In the genomic region with DNA sequence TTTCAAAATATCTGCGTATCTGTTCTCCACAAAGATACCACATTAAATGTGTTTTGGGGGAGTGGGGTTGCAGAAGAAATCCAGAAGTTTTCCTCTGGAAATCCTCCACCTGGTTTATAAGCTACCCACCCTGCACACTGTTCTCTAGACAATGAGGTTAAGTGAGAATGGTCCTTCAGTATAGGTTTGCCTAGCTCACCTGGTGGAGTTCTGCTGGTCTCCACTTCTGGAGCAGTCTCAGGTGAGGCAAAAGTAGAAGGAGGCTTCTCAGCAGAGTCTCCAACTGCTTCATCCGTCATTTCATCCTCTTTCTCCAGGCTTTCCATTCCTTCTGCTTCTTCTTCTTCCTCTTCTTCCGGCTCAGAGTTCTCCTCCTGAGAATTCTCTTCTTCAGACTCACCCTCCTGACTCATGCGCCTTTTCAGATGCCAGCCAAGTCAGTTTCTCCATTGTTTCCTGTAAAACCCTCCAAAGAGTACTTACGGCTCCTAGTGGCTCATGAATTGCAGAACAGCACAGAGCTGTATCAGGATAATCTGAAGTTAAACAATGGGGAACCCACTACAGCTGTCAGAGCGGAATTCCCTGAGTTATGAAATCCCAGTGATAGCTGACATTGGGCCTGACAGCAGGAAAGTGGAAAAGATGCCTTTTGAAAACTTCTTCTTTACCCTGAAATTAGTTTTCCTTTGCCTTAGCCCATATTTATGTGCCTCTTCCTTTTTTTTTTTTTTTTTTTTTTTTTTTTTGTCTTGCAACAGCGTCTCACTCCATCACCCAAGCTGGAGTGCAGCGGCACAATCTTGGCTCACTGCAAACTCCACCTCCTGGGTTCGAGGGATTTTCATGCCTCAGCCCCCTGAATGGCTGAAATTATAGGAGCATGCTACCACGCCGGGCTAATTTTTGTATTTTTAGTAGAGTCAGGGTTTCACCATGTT, we compare ENCODE assay signal across 1 cellular context.
TF ChIP-seq lines count a peak whose summit lies in the region.

No MANE protein-coding gene starts in this region.

TF ChIP-seq in GM12878, 131 proteins besides CTCF, POLR2A, EP300 and RAD21:
- TF ChIP-seq, protein P1, sequence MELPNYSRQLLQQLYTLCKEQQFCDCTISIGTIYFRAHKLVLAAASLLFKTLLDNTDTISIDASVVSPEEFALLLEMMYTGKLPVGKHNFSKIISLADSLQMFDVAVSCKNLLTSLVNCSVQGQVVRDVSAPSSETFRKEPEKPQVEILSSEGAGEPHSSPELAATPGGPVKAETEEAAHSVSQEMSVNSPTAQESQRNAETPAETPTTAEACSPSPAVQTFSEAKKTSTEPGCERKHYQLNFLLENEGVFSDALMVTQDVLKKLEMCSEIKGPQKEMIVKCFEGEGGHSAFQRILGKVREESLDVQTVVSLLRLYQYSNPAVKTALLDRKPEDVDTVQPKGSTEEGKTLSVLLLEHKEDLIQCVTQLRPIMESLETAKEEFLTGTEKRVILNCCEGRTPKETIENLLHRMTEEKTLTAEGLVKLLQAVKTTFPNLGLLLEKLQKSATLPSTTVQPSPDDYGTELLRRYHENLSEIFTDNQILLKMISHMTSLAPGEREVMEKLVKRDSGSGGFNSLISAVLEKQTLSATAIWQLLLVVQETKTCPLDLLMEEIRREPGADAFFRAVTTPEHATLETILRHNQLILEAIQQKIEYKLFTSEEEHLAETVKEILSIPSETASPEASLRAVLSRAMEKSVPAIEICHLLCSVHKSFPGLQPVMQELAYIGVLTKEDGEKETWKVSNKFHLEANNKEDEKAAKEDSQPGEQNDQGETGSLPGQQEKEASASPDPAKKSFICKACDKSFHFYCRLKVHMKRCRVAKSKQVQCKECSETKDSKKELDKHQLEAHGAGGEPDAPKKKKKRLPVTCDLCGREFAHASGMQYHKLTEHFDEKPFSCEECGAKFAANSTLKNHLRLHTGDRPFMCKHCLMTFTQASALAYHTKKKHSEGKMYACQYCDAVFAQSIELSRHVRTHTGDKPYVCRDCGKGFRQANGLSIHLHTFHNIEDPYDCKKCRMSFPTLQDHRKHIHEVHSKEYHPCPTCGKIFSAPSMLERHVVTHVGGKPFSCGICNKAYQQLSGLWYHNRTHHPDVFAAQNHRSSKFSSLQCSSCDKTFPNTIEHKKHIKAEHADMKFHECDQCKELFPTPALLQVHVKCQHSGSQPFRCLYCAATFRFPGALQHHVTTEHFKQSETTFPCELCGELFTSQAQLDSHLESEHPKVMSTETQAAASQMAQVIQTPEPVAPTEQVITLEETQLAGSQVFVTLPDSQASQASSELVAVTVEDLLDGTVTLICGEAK (IDR thresholded peaks at IDR 0.05; ENCODE audit: borderline replicate concordance) = no peak
- TF ChIP-seq ZBED1 (IDR thresholded peaks at IDR 0.05; ENCODE audit: borderline replicate concordance) (no peak), SRF (IDR thresholded peaks at IDR 0.05; ENCODE audit: low read depth in 2 of 2, low read length in 2 of 2) (no peak), BRCA1 (IDR thresholded peaks at IDR 0.05; ENCODE audit: low read depth, low read length) (no peak), HDAC6 (IDR thresholded peaks at IDR 0.05; ENCODE audit: unreplicated experiment) (no peak), ZNF384 (IDR thresholded peaks at IDR 0.05; ENCODE audit: borderline replicate concordance, low read depth, low read length) (no peak), POLR2AphosphoS5 (IDR thresholded peaks at IDR 0.05; ENCODE audit: low read length) (no peak), RFX5 (IDR thresholded peaks at IDR 0.05; ENCODE audit: low read depth, low read length) (no peak), ZNF274 (IDR thresholded peaks at IDR 0.05; ENCODE audit: insufficient read depth, insufficient read length) (no peak), EGR1 (IDR thresholded peaks at IDR 0.05; ENCODE audit: borderline replicate concordance in 1 of 2, low read depth in 2 of 2, low read length in 2 of 2) (no peak), SPI1 (IDR thresholded peaks at IDR 0.05; ENCODE audit: borderline replicate concordance, insufficient read depth, low read depth, low read length) (no peak), TCF7 (IDR thresholded peaks at IDR 0.05; ENCODE audit: borderline replicate concordance) (no peak), BHLHE40 (IDR thresholded peaks at IDR 0.05; ENCODE audit: borderline replicate concordance in 1 of 2, low read depth in 2 of 2, low read length in 1 of 2) (no peak), WRNIP1 (IDR thresholded peaks at IDR 0.05; ENCODE audit: borderline replicate concordance, low read depth, low read length) (no peak), TAF1 (IDR thresholded peaks at IDR 0.05; ENCODE audit: borderline replicate concordance, low read depth, low read length) (no peak), PML (IDR thresholded peaks at IDR 0.05; ENCODE audit: low read length) (no peak), NR2C1 (IDR thresholded peaks at IDR 0.05) (no peak)
- TF ChIP-seq, protein P2, sequence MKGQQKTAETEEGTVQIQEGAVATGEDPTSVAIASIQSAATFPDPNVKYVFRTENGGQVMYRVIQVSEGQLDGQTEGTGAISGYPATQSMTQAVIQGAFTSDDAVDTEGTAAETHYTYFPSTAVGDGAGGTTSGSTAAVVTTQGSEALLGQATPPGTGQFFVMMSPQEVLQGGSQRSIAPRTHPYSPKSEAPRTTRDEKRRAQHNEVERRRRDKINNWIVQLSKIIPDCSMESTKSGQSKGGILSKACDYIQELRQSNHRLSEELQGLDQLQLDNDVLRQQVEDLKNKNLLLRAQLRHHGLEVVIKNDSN (IDR thresholded peaks at IDR 0.05; ENCODE audit: borderline replicate concordance, extremely low read length, insufficient read depth, low read depth, low read length) = no peak
- TF ChIP-seq, protein P3, sequence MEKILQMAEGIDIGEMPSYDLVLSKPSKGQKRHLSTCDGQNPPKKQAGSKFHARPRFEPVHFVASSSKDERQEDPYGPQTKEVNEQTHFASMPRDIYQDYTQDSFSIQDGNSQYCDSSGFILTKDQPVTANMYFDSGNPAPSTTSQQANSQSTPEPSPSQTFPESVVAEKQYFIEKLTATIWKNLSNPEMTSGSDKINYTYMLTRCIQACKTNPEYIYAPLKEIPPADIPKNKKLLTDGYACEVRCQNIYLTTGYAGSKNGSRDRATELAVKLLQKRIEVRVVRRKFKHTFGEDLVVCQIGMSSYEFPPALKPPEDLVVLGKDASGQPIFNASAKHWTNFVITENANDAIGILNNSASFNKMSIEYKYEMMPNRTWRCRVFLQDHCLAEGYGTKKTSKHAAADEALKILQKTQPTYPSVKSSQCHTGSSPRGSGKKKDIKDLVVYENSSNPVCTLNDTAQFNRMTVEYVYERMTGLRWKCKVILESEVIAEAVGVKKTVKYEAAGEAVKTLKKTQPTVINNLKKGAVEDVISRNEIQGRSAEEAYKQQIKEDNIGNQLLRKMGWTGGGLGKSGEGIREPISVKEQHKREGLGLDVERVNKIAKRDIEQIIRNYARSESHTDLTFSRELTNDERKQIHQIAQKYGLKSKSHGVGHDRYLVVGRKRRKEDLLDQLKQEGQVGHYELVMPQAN (conservative IDR thresholded peaks at IDR 0.05) = no peak
- TF ChIP-seq, protein P4, sequence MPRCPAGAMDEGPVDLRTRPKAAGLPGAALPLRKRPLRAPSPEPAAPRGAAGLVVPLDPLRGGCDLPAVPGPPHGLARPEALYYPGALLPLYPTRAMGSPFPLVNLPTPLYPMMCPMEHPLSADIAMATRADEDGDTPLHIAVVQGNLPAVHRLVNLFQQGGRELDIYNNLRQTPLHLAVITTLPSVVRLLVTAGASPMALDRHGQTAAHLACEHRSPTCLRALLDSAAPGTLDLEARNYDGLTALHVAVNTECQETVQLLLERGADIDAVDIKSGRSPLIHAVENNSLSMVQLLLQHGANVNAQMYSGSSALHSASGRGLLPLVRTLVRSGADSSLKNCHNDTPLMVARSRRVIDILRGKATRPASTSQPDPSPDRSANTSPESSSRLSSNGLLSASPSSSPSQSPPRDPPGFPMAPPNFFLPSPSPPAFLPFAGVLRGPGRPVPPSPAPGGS (IDR thresholded peaks at IDR 0.05; ENCODE audit: borderline replicate concordance, insufficient read depth, low read depth, low read length, poor library complexity, severe bottlenecking) = no peak
TF ChIP-seq in GM12878: peak in this region for 0.
